ENCODE assay signal across 20 cellular contexts in the genomic region with DNA sequence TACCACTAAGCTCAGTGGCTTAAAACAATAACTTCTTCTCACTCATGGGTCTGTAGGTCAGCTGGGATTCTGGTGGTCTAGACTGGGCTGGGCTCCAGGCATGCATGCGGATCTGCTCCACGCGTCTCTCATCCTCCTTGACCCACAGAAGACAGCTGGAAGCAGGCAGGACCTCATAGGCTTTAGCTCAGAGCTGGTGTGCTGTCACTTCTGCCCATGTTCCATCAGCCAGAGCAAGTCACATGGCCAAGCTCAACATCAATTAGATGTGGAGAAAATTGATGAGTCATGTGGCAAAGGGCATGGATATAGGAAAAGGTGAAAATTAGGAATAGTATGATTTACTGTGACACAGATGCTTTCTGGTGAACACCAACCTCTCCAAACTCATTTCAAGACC. TPM values are rescaled to one million over a fixed set of nuclear protein-coding genes. Genes with fewer than 3 reads are reported as not detected.
DNase-seq lines count a peak whose midpoint lies in the region; ATAC-seq, FAIRE-seq and TF ChIP-seq lines count a peak whose summit lies in the region.
"Had no signal": no experiment of that assay in that cellular context is flagged by ENCODE, and none has a peak within 500 bp of the region (broad histone marks: within the 10 kb centered on the region; RNA-seq: fewer than 3 reads in every experiment).

No MANE protein-coding gene starts in this region.

- in situ Hi-C loops in mammary epithelial cell (cut with MboI; ENCODE audit: low sequenced_read_pairs in 2 of 2), result no loop called here

- no peak for TF ChIP-seq EP300 in A549 (IDR thresholded peaks at IDR 0.05)

- no TSS peak for BruUV-seq in mammary epithelial cell (replicated peaks; lab: Mats Ljungman, UMichigan)

- H3K4me1 ChIP-seq in A549, result no peaks in the 10 kb centered on the region
- no peaks in the 10 kb centered on the region for H3K4me1 ChIP-seq in mammary epithelial cell (ENCODE audit: insufficient read depth, low read length)
- H3K4me1 ChIP-seq: BLaER1 treated with 17β-estradiol and CSF1 and Interleukin-3, amounts not matched to agents 10 nM and 100 nM had no signal

- no peak overlapping the region for H3K27ac ChIP-seq in A549
- H3K27ac ChIP-seq in coronary artery, result no peak overlapping the region
- H3K27ac ChIP-seq in mammary epithelial cell (ENCODE audit: insufficient read depth, low read depth, low read length), result no peak overlapping the region
- H3K27ac ChIP-seq: BLaER1 treated with 17β-estradiol and CSF1 and Interleukin-3, amounts not matched to agents 10 nM and 100 nM had no signal

- H3K9me3 ChIP-seq in A549 (no peaks in the 10 kb centered on the region), mammary epithelial cell (replicated peaks; ENCODE audit: insufficient read depth, low read length) (no peaks in the 10 kb centered on the region)

- H3K4me2 ChIP-seq in A549 (no peak overlapping the region), mammary epithelial cell (ENCODE audit: insufficient read depth, low read depth, low read length) (no peak overlapping the region)
- H3K4me2 ChIP-seq: BLaER1 treated with 17β-estradiol and CSF1 and Interleukin-3, amounts not matched to agents 10 nM and 100 nM had no signal

- H3K27me3 ChIP-seq in mammary epithelial cell (ENCODE audit: insufficient read depth, low read length), result no peaks in the 10 kb centered on the region
- H3K27me3 ChIP-seq: BLaER1 treated with 17β-estradiol and CSF1 and Interleukin-3, amounts not matched to agents 10 nM and 100 nM had no signal

- dilution Hi-C loops in mammary epithelial cell (cut with HindIII; ENCODE audit: low sequenced_read_pairs), result no loop called here

- no peaks in the 10 kb centered on the region for H4K20me1 ChIP-seq in mammary epithelial cell (ENCODE audit: insufficient read depth, low read length)
- H4K20me1 ChIP-seq: BLaER1 treated with 17β-estradiol and CSF1 and Interleukin-3, amounts not matched to agents 10 nM and 100 nM had no signal

- H3K36me3 ChIP-seq in mammary epithelial cell (ENCODE audit: insufficient read depth, low read length), result no peaks in the 10 kb centered on the region
- H3K36me3 ChIP-seq: BLaER1 treated with 17β-estradiol and CSF1 and Interleukin-3, amounts not matched to agents 10 nM and 100 nM had no signal

- TF ChIP-seq CTCF in A549 (IDR thresholded peaks at IDR 0.05) (no peak), coronary artery (IDR thresholded peaks at IDR 0.05) (no peak), mammary epithelial cell (conservative IDR thresholded peaks at IDR 0.05 in 1 of 2, IDR thresholded peaks at IDR 0.05 in 1 of 2; ENCODE audit: extremely low read depth in 1 of 2, insufficient read depth in 1 of 2, low read depth in 1 of 2, low read length in 2 of 2) (no peak)

- H3K9ac ChIP-seq in mammary epithelial cell (ENCODE audit: insufficient read depth, low read length), result no peak overlapping the region
- H3K9ac ChIP-seq: BLaER1 treated with 17β-estradiol and CSF1 and Interleukin-3, amounts not matched to agents 10 nM and 100 nM had no signal

- intact Hi-C loops in left colon (cut with DNase I, micrococcal nuclease), result no loop called here
- intact Hi-C loops in mammary epithelial cell (cut with micrococcal nuclease), result no loop called here

- TF ChIP-seq RAD21 in A549 (conservative IDR thresholded peaks at IDR 0.05 in 1 of 2, IDR thresholded peaks at IDR 0.05 in 1 of 2), result no peak

- H3K79me2 ChIP-seq in mammary epithelial cell (ENCODE audit: insufficient read depth, low read length), result no peaks in the 10 kb centered on the region

- no peak for TF ChIP-seq POLR2A in A549 (IDR thresholded peaks at IDR 0.05; ENCODE audit: low read length)

- ATAC-seq in A549 (no peak), left colon (peak; percentile 61), GM21786 (IDR thresholded peaks at IDR 0.05; ENCODE audit: unreplicated experiment) (no peak)

- CTCF ChIA-PET in A549 (lab: Yijun Ruan, JAX), result interaction anchor here (1.1 to 2.9 kb wide), 3 partner anchors 11 to 47 kb away, joined by 3 to 10 read pairs (median 4); no protein-coding TSS in a partner anchor
- CTCF ChIA-PET in mammary epithelial cell (lab: Charles Lee; ENCODE audit: low non-redundant PET), result no interaction called here

- WGBS in A549 (ENCODE audit: missing lambda C conversion rate), result 79% methylated on average over 3 of the region's 3 CpGs
- WGBS in mammary epithelial cell (ENCODE audit: low coverage, missing lambda C conversion rate), result 92% methylated on average over 3 of the region's 3 CpGs

- H2AFZ ChIP-seq in mammary epithelial cell (ENCODE audit: low read depth, low read length), result no peak overlapping the region

- POLR2A ChIA-PET in A549 (lab: Yijun Ruan, JAX), result no interaction called here

- no peak for DNase-seq in A549 (ENCODE audit: low read depth in 1 of 2, low spot score in 1 of 2)
- peak; percentile 22 for DNase-seq in coronary artery (ENCODE audit: low spot score)
- DNase-seq in left colon, result no peak
- peak; percentile 18 for DNase-seq in myocyte (ENCODE audit: low read depth)
- DNase-seq in NCI-H2171 (lab: John Stamatoyannopoulos, UW), result no peak
- no peak for DNase-seq in D341Med (ENCODE audit: low spot score)
- DNase-seq in mammary epithelial cell, result no peak
- DNase-seq: 8988T; ACHN; CD4-positive, CD25-positive, alpha-beta regulatory T cell; DMS 273 treated with DMSO at 0.1 percent for 48 hours; DMS79 treated with DMSO at 0.1 percent for 48 hours; EL; GOT3; H9 had no signal

- no peak overlapping the region for H3K4me3 ChIP-seq in A549
- H3K4me3 ChIP-seq in coronary artery, result no peak overlapping the region
- no peak overlapping the region for H3K4me3 ChIP-seq in mammary epithelial cell (replicated peaks in 1 of 3; ENCODE audit: insufficient read depth in 1 of 3, low read depth in 2 of 3, low read length in 3 of 3)
- H3K4me3 ChIP-seq: BLaER1 treated with 17β-estradiol and CSF1 and Interleukin-3, amounts not matched to agents 10 nM and 100 nM had no signal

- FAIRE-seq in A549 (lab: Jason Lieb, UNC), result no peak
- FAIRE-seq: G401.6, GM12891, HTR-8/SVneo had no signal

TF ChIP-seq in A549, 52 proteins besides CTCF, POLR2A, EP300 and RAD21:
- TF ChIP-seq NFE2L2 (conservative IDR thresholded peaks at IDR 0.05; ENCODE audit: low read length), result peak; percentile 89
- TF ChIP-seq RFX5 (IDR thresholded peaks at IDR 0.05), result no peak
- TF ChIP-seq PBX3 (IDR thresholded peaks at IDR 0.05), result no peak
- TF ChIP-seq MAFK (IDR thresholded peaks at IDR 0.05; ENCODE audit: partially characterized antibody), result peak; percentile 84
TF ChIP-seq in A549: peak in this region for 2.

RNA-seq across cellular contexts. Expression of gene PSMF1, which starts 57.4 kb away (rescaled TPM):
- polyA plus RNA-seq in A549 (2011; rRNA removed) (157 and 168 TPM in 2 replicates), A549 (2017; fragmentation: RNase III; extraction: RNeasy Plus Mini Kit Qiagen cat#74134 plus additional on column Dnase treatment) (123 to 145 TPM (median 134 TPM) in 3 replicates), mammary epithelial cell (218 TPM)
- 124 and 139 TPM in 2 replicates for polyA plus RNA-seq in A549 (2012; cell fraction: cytosol; rRNA removed)
- polyA plus RNA-seq in A549 (2012; cell fraction: nucleus; rRNA removed), result 226 and 864 TPM in 2 replicates
- 147 and 156 TPM in 2 replicates for polyA minus RNA-seq in A549 (2011; rRNA and poly(A)+ RNA removed)
- total RNA-seq in left colon (100 to 1,000 TPM; 119 to 133 TPM), myocyte (126 and 131 TPM in 2 replicates), mammary epithelial cell (100 to 1,000 TPM in 1 of 2 donors, 10 to 100 TPM in 1; 77.5 to 198 TPM)
- polyA plus RNA-seq in myocyte (2012), result 146 TPM
- polyA minus RNA-seq in mammary epithelial cell, result 212 TPM

RNA-seq across cellular contexts. Expression of gene RSPO4, which starts 58.9 kb away (rescaled TPM):
- polyA plus RNA-seq in A549 (2011; rRNA removed), result not detected in 2 replicates
- not detected in 2 replicates for polyA plus RNA-seq in A549 (2012; cell fraction: cytosol; rRNA removed)
- polyA plus RNA-seq in A549 (2012; cell fraction: nucleus; rRNA removed), result 0.02 TPM in 1 of 2 replicates, not detected in the other
- not detected in 3 replicates for polyA plus RNA-seq in A549 (2017; fragmentation: RNase III; extraction: RNeasy Plus Mini Kit Qiagen cat#74134 plus additional on column Dnase treatment)
- polyA minus RNA-seq in A549 (2011; rRNA and poly(A)+ RNA removed), result not detected in 2 replicates
- under 1 TPM in 1 of 2 donors, not detected in 1; 0.11 TPM for total RNA-seq in left colon
- total RNA-seq in myocyte, result not detected in 2 replicates
- not detected for polyA plus RNA-seq in myocyte (2012)
- not detected for total RNA-seq in mammary epithelial cell
- 0.08 TPM for polyA plus RNA-seq in mammary epithelial cell
- polyA minus RNA-seq in mammary epithelial cell, result not detected
- polyA plus RNA-seq: CD4-positive, CD25-positive, alpha-beta regulatory T cell had no signal

Comparison
In these comparisons a context has a peak if more than half of its experiments do, and no peak if none do; other contexts are left out.
1. DNase-seq: peak in coronary artery (single experiment) and myocyte (single experiment); none in A549 (0 of 2), left colon (0 of 2), NCI-H2171 (single experiment), D341Med (single experiment) and mammary epithelial cell (single experiment).